Comparison of ENCODE assay signal across 2 cellular contexts in genomic region chr19:49499030-49499670, GRCh38.
TF ChIP-seq lines count a peak whose summit lies in the region.

No MANE protein-coding gene starts in this region.

TF ChIP-seq in SK-N-SH, 30 proteins besides CTCF, POLR2A, EP300 and RAD21 (continued from another document):
- TF ChIP-seq RFX5 (IDR thresholded peaks at IDR 0.05; ENCODE audit: low read length), result no peak
TF ChIP-seq in SK-N-SH: peak in this region for 0.

TF ChIP-seq in SK-N-SH treated with all-trans-retinoic acid at 6 μM for 48 hours, 23 proteins besides CTCF, POLR2A, EP300 and RAD21:
- TF ChIP-seq POU6F1 (CRISPR knock-in tag; IDR thresholded peaks at IDR 0.05; ENCODE audit: borderline replicate concordance, low read depth) (no peak), ISL1 (CRISPR knock-in tag; IDR thresholded peaks at IDR 0.05) (no peak), ZFP3 (CRISPR knock-in tag; IDR thresholded peaks at IDR 0.05) (no peak), PATZ1 (CRISPR knock-in tag; IDR thresholded peaks at IDR 0.05; ENCODE audit: borderline replicate concordance) (no peak), CREB5 (CRISPR knock-in tag; IDR thresholded peaks at IDR 0.05; ENCODE audit: low read depth) (no peak), ARNTL (CRISPR knock-in tag; IDR thresholded peaks at IDR 0.05; ENCODE audit: borderline replicate concordance, low read depth) (no peak), ZNF8 (CRISPR knock-in tag; IDR thresholded peaks at IDR 0.05) (no peak), GLIS3 (CRISPR knock-in tag; IDR thresholded peaks at IDR 0.05) (no peak), ZC3H10 (CRISPR knock-in tag; IDR thresholded peaks at IDR 0.05) (no peak), TSHZ2 (CRISPR knock-in tag; IDR thresholded peaks at IDR 0.05) (no peak), CSDC2 (CRISPR knock-in tag; IDR thresholded peaks at IDR 0.05) (no peak), ESRRG (CRISPR knock-in tag; IDR thresholded peaks at IDR 0.05) (no peak)
